Comparison of ENCODE assay signal across 11 cellular contexts in the genomic region with DNA sequence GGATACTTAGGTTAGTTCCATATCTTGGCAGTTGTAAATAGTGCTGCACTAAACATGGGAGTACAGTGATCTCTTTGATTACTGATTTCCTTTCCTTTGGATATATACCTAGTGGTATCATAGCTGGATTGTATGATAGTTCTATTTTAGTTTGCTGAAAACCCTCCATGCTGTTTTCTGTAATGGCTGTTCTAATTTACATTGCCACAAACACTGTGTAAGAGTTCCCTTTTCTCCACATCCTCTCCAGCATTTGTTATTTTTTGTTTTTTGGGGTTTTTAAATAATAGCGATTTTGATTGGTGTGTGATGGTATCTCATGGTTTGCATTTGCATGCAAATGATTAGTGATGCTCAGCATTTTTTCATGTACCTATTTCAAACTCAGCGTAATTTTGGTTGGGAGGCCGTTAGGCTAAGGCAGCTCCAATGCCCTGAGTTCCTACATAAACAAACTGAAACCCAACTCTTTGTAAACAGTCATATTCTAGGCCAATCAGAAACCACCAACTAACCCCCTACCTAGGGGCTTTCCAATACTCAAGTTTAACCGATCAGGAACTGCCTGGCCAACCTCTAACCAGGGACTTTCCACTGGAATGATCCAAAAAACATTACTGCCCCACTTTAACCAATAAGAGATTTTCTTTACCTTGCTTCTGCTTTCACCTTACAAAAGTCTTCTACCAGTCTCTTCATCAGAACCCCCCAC.
DNase-seq lines count a peak whose midpoint lies in the region; ATAC-seq and TF ChIP-seq lines count a peak whose summit lies in the region.
"Had no signal": no experiment of that assay in that cellular context is flagged by ENCODE, and none has a peak within 500 bp of the region (broad histone marks: within the 10 kb centered on the region; RNA-seq: fewer than 3 reads in every experiment).

No MANE protein-coding gene starts in this region.

- ATAC-seq in GM18867 (IDR thresholded peaks at IDR 0.05; ENCODE audit: unreplicated experiment) (peak; percentile 43), HG03060 (IDR thresholded peaks at IDR 0.05; ENCODE audit: low read depth, unreplicated experiment) (peak; percentile 64)
- ATAC-seq in central memory CD8-positive, alpha-beta T cell (replicated peaks; ENCODE audit: extremely low read depth, poor library complexity, severe bottlenecking), result peak; percentile 40

- no peak overlapping the region for H3K27ac Mint-ChIP-seq in central memory CD8-positive, alpha-beta T cell (ENCODE audit: low read depth)

- no peaks in the 10 kb centered on the region for H3K9me3 Mint-ChIP-seq in central memory CD8-positive, alpha-beta T cell

- H3K36me3 Mint-ChIP-seq in central memory CD8-positive, alpha-beta T cell (ENCODE audit: insufficient read depth), result peaks cover 2% of the 10 kb centered on the region

- no peak overlapping the region for H3K4me3 Mint-ChIP-seq in central memory CD8-positive, alpha-beta T cell

- no peaks in the 10 kb centered on the region for H3K36me3 ChIP-seq in GM06990 (ENCODE audit: control insufficient read depth, insufficient read depth, low read length)

- H3K4me1 Mint-ChIP-seq in central memory CD8-positive, alpha-beta T cell, result peaks cover 10% of the 10 kb centered on the region

- TF ChIP-seq CTCF in GM06990 (IDR thresholded peaks at IDR 0.05; ENCODE audit: insufficient read depth, low read length, poor library complexity, severe bottlenecking), result no peak

- no peak overlapping the region for H3K4me3 ChIP-seq in GM06990 (replicated peaks; ENCODE audit: low read depth, low read length)
- H3K4me3 ChIP-seq: BLaER1 treated with 17β-estradiol and CSF1 and Interleukin-3, amounts not matched to agents 10 nM and 100 nM; skin epidermis had no signal

- DNase-seq in GM06990 (ENCODE audit: extremely low read depth, insufficient read length) (peak; percentile 30), NCI-H2107 treated with DMSO at 0.1 percent for 48 hours (lab: John Stamatoyannopoulos, UW; ENCODE audit: unreplicated experiment) (no peak), NCI-H2171 (lab: John Stamatoyannopoulos, UW) (no peak), NCI-H226 (no peak), NCI-H524 treated with DMSO at 0.1 percent for 48 hours (lab: John Stamatoyannopoulos, UW) (no peak)
- DNase-seq in central memory CD8-positive, alpha-beta T cell (ENCODE audit: low spot score in 2 of 2), result no peak
- DNase-seq: NCI-H2107 had no signal

- H3K27me3 ChIP-seq in GM06990 (replicated peaks; ENCODE audit: control insufficient read depth, insufficient read depth, low read length), result no peaks in the 10 kb centered on the region
- H3K27me3 ChIP-seq: BLaER1 treated with 17β-estradiol and CSF1 and Interleukin-3, amounts not matched to agents 10 nM and 100 nM had no signal

- H3K27me3 Mint-ChIP-seq in central memory CD8-positive, alpha-beta T cell, result no peaks in the 10 kb centered on the region
